Comparison of ENCODE assay signal across 20 cellular contexts in genomic region chr5:30596495-30597064, GRCh38.
"Had no signal": no experiment of that assay in that cellular context is flagged by ENCODE, and none has a peak within 500 bp of the region (broad histone marks: within the 10 kb centered on the region; RNA-seq: fewer than 3 reads in every experiment).

No MANE protein-coding gene starts in this region.

- H3K27ac Mint-ChIP-seq: dendritic cell treated with granulocyte-macrophage colony-stimulating factor and Interleukin-4, amounts not matched to agents 40 ng/mL and 50 ng/mL, for 4 days; effector memory CD8-positive, alpha-beta T cell; naive thymus-derived CD8-positive, alpha-beta T cell; neural progenitor cell; progenitor cell of endocrine pancreas; type B pancreatic cell had no signal

- H3K9me3 ChIP-seq: esophagus muscularis mucosa, gastrocnemius medialis, mucosa of descending colon, pancreas, thyroid gland had no signal

- H3K9ac ChIP-seq: neural progenitor cell had no signal

- H3K27me3 Mint-ChIP-seq: dendritic cell treated with granulocyte-macrophage colony-stimulating factor and Interleukin-4, amounts not matched to agents 40 ng/mL and 50 ng/mL, for 4 days; effector memory CD8-positive, alpha-beta T cell; naive thymus-derived CD8-positive, alpha-beta T cell; progenitor cell of endocrine pancreas; type B pancreatic cell had no signal

- H3K4me1 Mint-ChIP-seq: naive thymus-derived CD8-positive, alpha-beta T cell had no signal

- H3K36me3 Mint-ChIP-seq: naive thymus-derived CD8-positive, alpha-beta T cell; type B pancreatic cell had no signal

- H3K4me3 Mint-ChIP-seq: dendritic cell treated with granulocyte-macrophage colony-stimulating factor and Interleukin-4, amounts not matched to agents 40 ng/mL and 50 ng/mL, for 4 days; effector memory CD8-positive, alpha-beta T cell; naive thymus-derived CD8-positive, alpha-beta T cell; neural progenitor cell; type B pancreatic cell had no signal

- ATAC-seq: effector memory CD8-positive, alpha-beta T cell; gastrocnemius medialis; heart right ventricle; mucosa of descending colon; naive thymus-derived CD8-positive, alpha-beta T cell; pancreas; right cardiac atrium had no signal

- H2AFZ ChIP-seq: neural progenitor cell had no signal

- H3K36me3 ChIP-seq: esophagus muscularis mucosa, gastrocnemius medialis, heart right ventricle, neural progenitor cell, pancreas, thyroid gland had no signal

- H3K27me3 ChIP-seq: esophagus muscularis mucosa, gastrocnemius medialis, heart right ventricle, neural progenitor cell, pancreas, thyroid gland had no signal

- H3K27ac ChIP-seq: epithelial cell of prostate, esophagus muscularis mucosa, gastrocnemius medialis, heart right ventricle, neural progenitor cell, pancreas, thyroid gland had no signal

- DNase-seq: effector memory CD8-positive, alpha-beta T cell; gastrocnemius medialis; heart right ventricle; hypothalamus; kidney glomerular epithelial cell; mucosa of descending colon; naive thymus-derived CD8-positive, alpha-beta T cell; nucleus accumbens; pancreas; right cardiac atrium; small intestine; stimulated activated CD4-positive, alpha-beta T cell treated with anti-CD3 and anti-CD28 coated beads, Interleukin-12 subunit alpha, Interleukin-12 subunit beta, amount 100 ng/mL, for 4 hours; stimulated activated naive CD4-positive, alpha-beta T cell treated with Interleukin-2 at 50 U/mL for 16 hours; thyroid gland had no signal

- H3K4me2 ChIP-seq: neural progenitor cell had no signal

- H3K4me3 ChIP-seq: esophagus muscularis mucosa, gastrocnemius medialis, heart right ventricle, mucosa of descending colon, neural progenitor cell, pancreas, thyroid gland had no signal

- H3K4me1 ChIP-seq: esophagus muscularis mucosa, gastrocnemius medialis, heart right ventricle, neural progenitor cell, thyroid gland had no signal
